Comparison of ENCODE assay signal across 8 cellular contexts in the genomic region with DNA sequence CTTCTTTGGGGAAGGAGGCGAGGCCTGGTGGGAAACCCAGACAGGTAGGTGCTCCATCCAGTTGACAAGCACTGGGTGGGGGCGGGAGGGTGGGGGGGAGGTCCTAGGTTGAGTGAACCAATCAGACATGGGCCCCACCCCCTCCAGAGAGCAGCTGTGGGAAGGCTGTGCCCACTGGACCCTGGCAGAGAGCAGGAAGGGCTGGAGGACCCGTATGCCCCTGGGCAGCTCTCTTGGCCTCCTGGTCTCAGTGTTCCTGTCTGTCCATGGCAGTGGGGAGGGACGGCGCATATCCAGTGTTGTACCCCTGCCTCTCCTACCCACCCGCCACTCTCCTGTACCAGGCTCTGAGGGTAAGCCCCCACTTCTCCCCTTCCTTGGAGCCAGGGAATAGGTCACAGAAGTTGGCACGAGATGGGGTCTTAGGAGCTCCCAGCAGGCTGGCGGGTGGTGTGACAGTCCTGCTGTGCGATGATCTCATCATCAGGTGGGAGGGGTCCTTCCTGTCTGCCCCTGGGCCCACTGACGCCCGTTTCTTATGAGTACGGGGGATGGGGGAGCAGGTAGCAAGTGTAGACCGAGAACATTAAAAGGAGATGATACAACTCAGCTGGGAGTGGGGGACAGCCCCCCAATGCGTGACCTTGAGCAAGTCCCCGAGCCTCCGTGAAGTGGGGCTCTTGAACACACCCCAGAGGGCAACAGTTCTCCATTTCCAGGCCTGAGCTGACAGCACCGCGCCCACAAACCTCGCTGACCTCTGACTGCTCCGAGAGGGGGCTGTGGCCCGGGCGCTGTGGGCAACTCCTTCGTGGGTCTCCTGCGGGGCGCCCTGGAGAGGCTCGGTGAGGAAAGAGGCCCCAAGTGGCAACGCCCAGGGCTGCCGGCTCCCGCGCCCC. TPM values are rescaled to one million over a fixed set of nuclear protein-coding genes. Genes with fewer than 3 reads are reported as not detected.
A peak's percentile ranks its signal among the peaks of the same experiment; 100 is the strongest.
DNase-seq lines count a peak whose midpoint lies in the region; ATAC-seq and TF ChIP-seq lines count a peak whose summit lies in the region.

No MANE protein-coding gene starts in this region.

- H4K20me1 ChIP-seq in DOHH2 (ENCODE audit: control insufficient read depth, insufficient read depth, low read depth, low read length), result peaks cover 3% of the 10 kb centered on the region; the same call in 1 of the 2 replicates

- H3F3A ChIP-seq in DOHH2 (ENCODE audit: control insufficient read depth, insufficient read depth), result no peaks in the 10 kb centered on the region

- no peak for ATAC-seq in GM19452 (IDR thresholded peaks at IDR 0.05; ENCODE audit: unreplicated experiment)
- ATAC-seq in HG03457 (IDR thresholded peaks at IDR 0.05; ENCODE audit: unreplicated experiment), result no peak

- peak overlapping the region; percentile 85; the same call in 1 of the 2 replicates for H3K4me3 ChIP-seq in DOHH2 (ENCODE audit: low read length)

- peaks cover 35% of the 10 kb centered on the region for H3K27me3 ChIP-seq in DOHH2 (ENCODE audit: control insufficient read depth, low read length)

- H3K9me3 ChIP-seq in DOHH2 (ENCODE audit: control insufficient read depth, insufficient read depth, low read length), result no peaks in the 10 kb centered on the region

- H3K79me2 ChIP-seq in DOHH2 (ENCODE audit: control insufficient read depth, low read length), result no peaks in the 10 kb centered on the region

- DNase-seq in NCI-H2196 treated with DMSO at 0.1 percent for 48 hours (lab: John Stamatoyannopoulos, UW; ENCODE audit: unreplicated experiment), result peak; percentile 4
- DNase-seq in dermis blood vessel endothelial cell, result peak; percentile 31
- DNase-seq in renal cortical epithelial cell (ENCODE audit: low read depth), result peak; percentile 16
- DNase-seq in NCI-H2171 (lab: John Stamatoyannopoulos, UW), result no peak
- no peak for DNase-seq in NCI-H526 treated with DMSO at 0.1 percent for 48 hours (lab: John Stamatoyannopoulos, UW)

- no peak for TF ChIP-seq CTCF in DOHH2 (IDR thresholded peaks at IDR 0.05; ENCODE audit: low read depth, low read length, poor library complexity, severe bottlenecking)

- H3K9me2 ChIP-seq in DOHH2 (replicated peaks; ENCODE audit: control insufficient read depth, low read length), result no peaks in the 10 kb centered on the region

- peak overlapping the region; percentile 76 for H3K4me2 ChIP-seq in DOHH2 (ENCODE audit: low read length)

- H3K4me1 ChIP-seq in DOHH2 (ENCODE audit: control insufficient read depth, low read length), result peaks cover 39% of the 10 kb centered on the region

- H3K27ac ChIP-seq in DOHH2 (ENCODE audit: low read depth, low read length), result no peak overlapping the region

- H3K36me3 ChIP-seq in DOHH2 (ENCODE audit: control insufficient read depth, low read length), result no peaks in the 10 kb centered on the region

RNA-seq across cellular contexts. Expression of gene ZFPM1, which starts 1.2 kb away (rescaled TPM):
- 1.4 and 1.6 TPM in 2 replicates for total RNA-seq in dermis blood vessel endothelial cell
- total RNA-seq in renal cortical epithelial cell, result 0.35 and 2.8 TPM in 2 replicates

Comparison
In these comparisons a context has a peak if more than half of its experiments do, and no peak if none do; other contexts are left out.
1. DNase-seq: peak in NCI-H2196 treated with DMSO at 0.1 percent for 48 hours (single experiment), dermis blood vessel endothelial cell (single experiment) and renal cortical epithelial cell (single experiment); none in NCI-H2171 (single experiment) and NCI-H526 treated with DMSO at 0.1 percent for 48 hours (single experiment).